8 cellular contexts compared by ENCODE assay signal in genomic region chr12:106303202-106303820, GRCh38. TPM values are rescaled to one million over a fixed set of nuclear protein-coding genes. Genes with fewer than 3 reads are reported as not detected.
DNase-seq lines count a peak whose midpoint lies in the region; ATAC-seq and TF ChIP-seq lines count a peak whose summit lies in the region.

No MANE protein-coding gene starts in this region.

- peak; percentile 7 for TF ChIP-seq POLR2A in transverse colon (IDR thresholded peaks at IDR 0.05)

- H3K9me3 ChIP-seq in Karpas-422 (ENCODE audit: low read length): no peaks in the 10 kb centered on the region
- no peaks in the 10 kb centered on the region for H3K9me3 ChIP-seq in heart right ventricle
- H3K9me3 ChIP-seq in transverse colon: no peaks in the 10 kb centered on the region

- H3K9me2 ChIP-seq in Karpas-422 (replicated peaks; ENCODE audit: insufficient read depth, low read length): no peaks in the 10 kb centered on the region

- H3K4me1 ChIP-seq in Karpas-422 (ENCODE audit: low read length): peaks cover 77% of the 10 kb centered on the region
- H3K4me1 ChIP-seq in heart right ventricle: peaks cover 7 to 81% (median 74%) of the 10 kb centered on the region in 9 donors
- peaks cover 17 to 75% (median 49%) of the 10 kb centered on the region in 4 donors for H3K4me1 ChIP-seq in transverse colon

- no peaks in the 10 kb centered on the region for H4K20me1 ChIP-seq in Karpas-422 (ENCODE audit: insufficient read depth, low read depth, low read length)

- in situ Hi-C loops in transverse colon (cut with MboI; ENCODE audit: low pct_ligation_motif_present in 1 of 4, low pct_unique_long_range_greater_than_20kb in 1 of 4, low sequenced_read_pairs in 3 of 4): no loop called here

- H3K4me3 ChIP-seq in Karpas-422 (ENCODE audit: low read length) (peak overlapping the region; percentile 91), heart right ventricle (peak overlapping the region; percentile 56 to 96 (median 84)), transverse colon (peak overlapping the region; percentile 65 to 98 (median 74))

- H3K9ac ChIP-seq in Karpas-422 (ENCODE audit: low read length): peak overlapping the region; percentile 89

- no peaks in the 10 kb centered on the region for H3K27me3 ChIP-seq in Karpas-422 (ENCODE audit: low read length)
- H3K27me3 ChIP-seq in heart right ventricle: no peaks in the 10 kb centered on the region
- no peaks in the 10 kb centered on the region for H3K27me3 ChIP-seq in transverse colon

- H3K27ac ChIP-seq in 22Rv1 (peak overlapping the region; percentile 67; the same call in 1 of the 2 replicates), Karpas-422 (ENCODE audit: low read length) (peak overlapping the region; percentile 77), adipose tissue (ENCODE audit: low read depth, low read length) (peak overlapping the region; percentile 95), heart right ventricle (peak overlapping the region; percentile 88 to 98 (median 98)), transverse colon (peak overlapping the region; percentile 89 to 98 (median 94))

- peak; percentile 85 for DNase-seq in Karpas-422
- peak; percentile 80 to 92 (median 85) for DNase-seq in T-helper 1 cell
- DNase-seq in heart right ventricle: peak; percentile 93 to 97
- peak; percentile 53 to 93 (median 65) for DNase-seq in posterior cingulate gyrus
- DNase-seq in transverse colon: peak; percentile 87

- H3K36me3 ChIP-seq in Karpas-422 (ENCODE audit: insufficient read depth, low read length): no peaks in the 10 kb centered on the region
- peaks cover 0 to 23% (median 0%) of the 10 kb centered on the region in 9 donors for H3K36me3 ChIP-seq in heart right ventricle
- H3K36me3 ChIP-seq in transverse colon: no peaks in the 10 kb centered on the region

- WGBS in adipose tissue, 3 donors: 2 to 4% (median 3%) methylated on average over 26 to 28 of the region's 28 CpGs
- WGBS in heart right ventricle, 2 donors: 3 to 4% methylated on average over 28 of the region's 28 CpGs
- 6 to 18% methylated on average over 4 to 19 of the region's 28 CpGs for WGBS in transverse colon (ENCODE audit: low coverage in 1 of 2), 2 donors

- peak; percentile 12; the same call in 1 of the 2 replicates for TF ChIP-seq CTCF in 22Rv1 (IDR thresholded peaks at IDR 0.05)
- peak in 1 of 9 donors; percentile 18 for TF ChIP-seq CTCF in heart right ventricle (IDR thresholded peaks at IDR 0.05)
- TF ChIP-seq CTCF in transverse colon (IDR thresholded peaks at IDR 0.05): peak in 2 of 5 experiments; percentile 21 to 24

- no peak for TF ChIP-seq EP300 in transverse colon (IDR thresholded peaks at IDR 0.05; ENCODE audit: low read depth)

- no peaks in the 10 kb centered on the region; the same call in 1 of the 2 replicates for H3K79me2 ChIP-seq in Karpas-422 (ENCODE audit: low read length)

- peak overlapping the region; percentile 95 for H3K4me2 ChIP-seq in Karpas-422 (ENCODE audit: low read depth, low read length, poor library complexity, severe bottlenecking)

- ATAC-seq in GM18502 (IDR thresholded peaks at IDR 0.05; ENCODE audit: poor library complexity, unreplicated experiment) (peak; percentile 39), heart right ventricle (peak; percentile 81 to 93 (median 89))

- H2AFZ ChIP-seq in Karpas-422 (ENCODE audit: low read length): peak overlapping the region; percentile 78; the same call in 1 of the 2 replicates

- intact Hi-C loops in heart right ventricle (cut with DNase I) (loop anchor here in 8 of 10 donors (2.0 to 10.0 kb wide), 5 partner anchors 39 to 59 kb away; partner anchors contain the start of genes CKAP4 (in 7 of the 8) and POLR3B (in 1 of the 8)), posterior cingulate gyrus (cut with DNase I) (loop anchor here (2.0 to 10.0 kb wide), 4 partner anchors 54 to 169 kb away; partner anchors contain the start of genes CKAP4, NUAK1 and POLR3B), transverse colon (cut with DNase I; ENCODE audit: low total_unique reads) (no loop called here)

RNA-seq across cellular contexts. Expression of gene TCP11L2, which starts 0.8 kb away (rescaled TPM):
- total RNA-seq in Karpas-422 (2014; rRNA removed; shearing (Covaris generic); ENCODE audit: low replicate concordance): 40.1 and 55.9 TPM in 2 replicates
- polyA plus RNA-seq in adipose tissue (1 to 10 TPM; 4.0 to 9.2 (median 5.0) TPM), heart right ventricle (10 to 100 TPM in 1 of 2 donors, 1 to 10 TPM in 1; 4.9 to 15.4 TPM)
- total RNA-seq in heart right ventricle (100 to 1,000 TPM in 9 of 10 donors, 10 to 100 TPM in 1; 77.6 to 168 (median 120) TPM), transverse colon (10 to 100 TPM in 3 of 4 donors, 1 to 10 TPM in 1; 8.0 to 47.8 (median 41.7) TPM)

RNA-seq across cellular contexts. Expression of gene POLR3B, which starts 54.2 kb away (rescaled TPM):
- 10.0 and 13.6 TPM in 2 replicates for total RNA-seq in Karpas-422 (2014; rRNA removed; shearing (Covaris generic); ENCODE audit: low replicate concordance)
- polyA plus RNA-seq in adipose tissue: 1 to 10 TPM; 3.6 to 3.8 (median 3.8) TPM
- 10 to 100 TPM in 4 of 10 donors, 1 to 10 TPM in 6; 7.4 to 12.0 (median 9.6) TPM for total RNA-seq in heart right ventricle
- 1 to 10 TPM; 2.0 to 5.0 TPM for polyA plus RNA-seq in heart right ventricle
- total RNA-seq in transverse colon: 1 to 10 TPM; 5.6 to 8.4 (median 7.7) TPM

RNA-seq across cellular contexts. Expression of gene CKAP4, which starts 55.5 kb away (rescaled TPM):
- not detected in 2 replicates for total RNA-seq in Karpas-422 (2014; rRNA removed; shearing (Covaris generic); ENCODE audit: low replicate concordance)
- polyA plus RNA-seq in adipose tissue (10 to 100 TPM; 15.0 to 26.1 (median 19.7) TPM), heart right ventricle (10 to 100 TPM; 12.9 to 40.1 TPM)
- total RNA-seq in heart right ventricle (10 to 100 TPM; 38.5 to 63.2 (median 47.9) TPM), transverse colon (10 to 100 TPM; 30.6 to 41.4 (median 36.2) TPM)

Comparison
In these comparisons a context has a peak if more than half of its experiments do, and no peak if none do; other contexts are left out.
1. Peak in every context shown above with its lines: DNase-seq, ATAC-seq, H3K4me3 ChIP-seq and H3K27ac ChIP-seq.
2. RNA of gene CKAP4, which starts 55.5 kb away (total RNA-seq): 38.5 to 63.2 TPM in heart right ventricle and 30.6 to 41.4 TPM in transverse colon; not detected in Karpas-422; every median in the first group is over 10 times any median in the second.